Comparison of ENCODE assay signal across 1 cellular context in genomic region chr17:7281074-7281952, GRCh38.
TF ChIP-seq lines count a peak whose summit lies in the region.

SLC2A4 (plus strand) TSS chr17:7281718; CDS start chr17:7281935, 217 bp downstream.

TF ChIP-seq in HepG2, 621 proteins besides CTCF, POLR2A, EP300 and RAD21 (continued from another document):
- no peak for TF ChIP-seq PHB2 (IDR thresholded peaks at IDR 0.05; ENCODE audit: partially characterized antibody)
- no peak for TF ChIP-seq AGO2 (optimal IDR thresholded peaks at IDR 0.05; ENCODE audit: low read depth, low read length)
- TF ChIP-seq, protein P1, sequence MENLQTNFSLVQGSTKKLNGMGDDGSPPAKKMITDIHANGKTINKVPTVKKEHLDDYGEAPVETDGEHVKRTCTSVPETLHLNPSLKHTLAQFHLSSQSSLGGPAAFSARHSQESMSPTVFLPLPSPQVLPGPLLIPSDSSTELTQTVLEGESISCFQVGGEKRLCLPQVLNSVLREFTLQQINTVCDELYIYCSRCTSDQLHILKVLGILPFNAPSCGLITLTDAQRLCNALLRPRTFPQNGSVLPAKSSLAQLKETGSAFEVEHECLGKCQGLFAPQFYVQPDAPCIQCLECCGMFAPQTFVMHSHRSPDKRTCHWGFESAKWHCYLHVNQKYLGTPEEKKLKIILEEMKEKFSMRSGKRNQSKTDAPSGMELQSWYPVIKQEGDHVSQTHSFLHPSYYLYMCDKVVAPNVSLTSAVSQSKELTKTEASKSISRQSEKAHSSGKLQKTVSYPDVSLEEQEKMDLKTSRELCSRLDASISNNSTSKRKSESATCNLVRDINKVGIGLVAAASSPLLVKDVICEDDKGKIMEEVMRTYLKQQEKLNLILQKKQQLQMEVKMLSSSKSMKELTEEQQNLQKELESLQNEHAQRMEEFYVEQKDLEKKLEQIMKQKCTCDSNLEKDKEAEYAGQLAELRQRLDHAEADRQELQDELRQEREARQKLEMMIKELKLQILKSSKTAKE (CRISPR knock-in tag; IDR thresholded peaks at IDR 0.05; ENCODE audit: borderline replicate concordance), result no peak
- peak; percentile 86 for TF ChIP-seq CHD2 (IDR thresholded peaks at IDR 0.05; ENCODE audit: low read depth, low read length)
- no peak for TF ChIP-seq ZNF510 (CRISPR knock-in tag; IDR thresholded peaks at IDR 0.05; ENCODE audit: low read depth)
- TF ChIP-seq, protein P2, sequence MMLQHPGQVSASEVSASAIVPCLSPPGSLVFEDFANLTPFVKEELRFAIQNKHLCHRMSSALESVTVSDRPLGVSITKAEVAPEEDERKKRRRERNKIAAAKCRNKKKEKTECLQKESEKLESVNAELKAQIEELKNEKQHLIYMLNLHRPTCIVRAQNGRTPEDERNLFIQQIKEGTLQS (CRISPR knock-in tag; IDR thresholded peaks at IDR 0.05), result no peak
- TF ChIP-seq, protein P3, sequence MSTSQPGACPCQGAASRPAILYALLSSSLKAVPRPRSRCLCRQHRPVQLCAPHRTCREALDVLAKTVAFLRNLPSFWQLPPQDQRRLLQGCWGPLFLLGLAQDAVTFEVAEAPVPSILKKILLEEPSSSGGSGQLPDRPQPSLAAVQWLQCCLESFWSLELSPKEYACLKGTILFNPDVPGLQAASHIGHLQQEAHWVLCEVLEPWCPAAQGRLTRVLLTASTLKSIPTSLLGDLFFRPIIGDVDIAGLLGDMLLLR (CRISPR knock-in tag; IDR thresholded peaks at IDR 0.05), result no peak
- no peak for TF ChIP-seq U2AF2 (IDR thresholded peaks at IDR 0.05; ENCODE audit: low read depth, low read length)
